ENCODE assay signal across 27 cellular contexts in the genomic region with DNA sequence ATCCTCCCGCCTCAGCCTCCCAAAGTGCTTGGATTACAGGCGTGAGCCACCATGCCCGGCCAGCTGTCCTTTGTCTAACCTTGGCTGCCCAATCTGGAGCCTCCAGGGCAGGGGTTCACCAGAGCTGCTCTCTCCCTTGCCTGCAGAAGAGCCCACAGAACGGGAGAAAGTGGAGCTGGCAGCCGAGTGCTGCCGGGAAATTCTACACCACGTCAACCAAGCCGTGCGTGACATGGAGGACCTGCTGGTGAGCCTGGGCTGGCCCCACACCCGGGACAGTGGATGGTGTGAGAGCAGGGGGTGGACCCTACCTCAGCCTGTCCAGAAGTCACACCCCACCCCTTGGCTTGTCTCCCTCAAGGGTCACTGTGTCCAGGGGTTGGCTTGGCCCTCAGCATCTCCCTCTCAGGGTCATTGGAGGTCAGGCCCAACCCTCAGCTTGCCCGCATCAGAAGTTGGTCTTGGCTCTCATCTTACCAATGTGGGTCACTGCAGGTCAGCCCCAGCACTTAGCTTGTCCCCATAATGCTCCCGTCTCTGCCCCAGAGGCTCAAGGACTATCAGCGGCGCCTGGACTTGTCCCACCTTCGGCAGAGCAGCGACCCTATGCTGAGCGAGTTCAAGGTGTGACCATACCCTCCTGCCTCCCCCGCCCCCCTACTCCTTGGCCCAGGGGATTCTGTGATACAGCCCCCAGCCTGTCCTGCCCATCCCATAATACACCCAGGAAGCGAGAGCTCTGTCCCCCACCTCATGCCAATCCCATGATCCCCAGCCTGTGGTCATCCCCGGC. TPM values are rescaled to one million over a fixed set of nuclear protein-coding genes. Genes with fewer than 3 reads are reported as not detected.
DNase-seq lines count a peak whose midpoint lies in the region; ATAC-seq and TF ChIP-seq lines count a peak whose summit lies in the region.
"Had no signal": no experiment of that assay in that cellular context is flagged by ENCODE, and none has a peak within 500 bp of the region (broad histone marks: within the 10 kb centered on the region; RNA-seq: fewer than 3 reads in every experiment).

No MANE protein-coding gene starts in this region.

- H2BK5ac ChIP-seq in mesenchymal stem cell (ENCODE audit: low read depth, low read length, poor library complexity, severe bottlenecking) = no peak overlapping the region

- no peak for DNase-seq in activated naive CD4-positive, alpha-beta T cell treated with anti-CD3 and anti-CD28 coated beads for 36 hours
- DNase-seq in activated naive CD4-positive, alpha-beta T cell treated with anti-CD3 and anti-CD28 coated beads, Interleukin-2, amount 50 U/mL, for 16 hours = no peak
- DNase-seq in DMS79 treated with DMSO at 0.1 percent for 48 hours (lab: John Stamatoyannopoulos, UW) (peak; percentile 59), mucosa of descending colon (peak in 2 of 3 donors; percentile 45 to 55), transverse colon (no peak), mesenchymal stem cell (no peak), NAMALWA (ENCODE audit: low spot score) (no peak), AG08395 (ENCODE audit: low spot score) (no peak)
- DNase-seq: activated CD4-positive, alpha-beta T cell treated with anti-CD3 and anti-CD28 coated beads, Interleukin-2, amount 50 U/mL, for 1 hour; cerebellar nuclear complex; islet precursor cell; Kasumi-1; NCI-H1436 treated with DMSO at 0.1 percent for 48 hours; NCI-H2171; NCI-H526; right lobe of liver; stimulated activated CD4-positive, alpha-beta T cell treated with anti-CD3 and anti-CD28 coated beads, Interleukin-4, amount 100 ng/mL, for 1 hour; SW 1271; T-helper 9 cell had no signal

- H3K36me3 Mint-ChIP-seq in activated naive CD4-positive, alpha-beta T cell treated with anti-CD3 and anti-CD28 coated beads for 36 hours (ENCODE audit: low read depth) = peaks cover 45% of the 10 kb centered on the region

- CTCF ChIA-PET in activated naive CD4-positive, alpha-beta T cell treated with anti-CD3 and anti-CD28 coated beads for 36 hours (lab: Charles Lee) = no interaction called here

- H3K27me3 ChIP-seq in transverse colon (no peaks in the 10 kb centered on the region), mesenchymal stem cell (ENCODE audit: control insufficient read depth in 1 of 2, insufficient read depth in 1 of 2, low read length in 2 of 2) (no peaks in the 10 kb centered on the region)
- H3K27me3 ChIP-seq: body of pancreas, right lobe of liver had no signal

- TF ChIP-seq EP300 in transverse colon (IDR thresholded peaks at IDR 0.05; ENCODE audit: low read depth) = no peak

- H3K4ac ChIP-seq in mesenchymal stem cell (ENCODE audit: low read depth in 1 of 2, low read length in 2 of 2) = no peak overlapping the region

- H4K91ac ChIP-seq in mesenchymal stem cell (ENCODE audit: low read length) = no peak overlapping the region

- H3K4me3 ChIP-seq in mucosa of descending colon (no peak overlapping the region), transverse colon (no peak overlapping the region), mesenchymal stem cell (ENCODE audit: insufficient read depth in 1 of 2, low read depth in 1 of 2, low read length in 2 of 2) (no peak overlapping the region)
- H3K4me3 ChIP-seq: body of pancreas, right lobe of liver had no signal

- no peak overlapping the region for H2AFZ ChIP-seq in mesenchymal stem cell (ENCODE audit: low read depth, low read length)

- 92% methylated on average over 14 of the region's 20 CpGs; no CpG with 5 or more reads in 1 of the 2 donors for WGBS in transverse colon (ENCODE audit: low coverage in 1 of 2), 2 donors
- WGBS in mesenchymal stem cell = 95% methylated on average over 17 of the region's 20 CpGs

- H3K14ac ChIP-seq in mesenchymal stem cell (ENCODE audit: low read length in 2 of 2) = no peak overlapping the region

- H3K27me3 Mint-ChIP-seq in activated naive CD4-positive, alpha-beta T cell treated with anti-CD3 and anti-CD28 coated beads for 36 hours (ENCODE audit: low read depth) = no peaks in the 10 kb centered on the region
- H3K27me3 Mint-ChIP-seq: activated T-helper 17 cell treated with anti-CD3 and anti-CD28 coated beads, Interleukin-2, amount 50 U/mL, for 72 hours had no signal

- H3K4me2 ChIP-seq in mesenchymal stem cell (ENCODE audit: low read length, poor library complexity, severe bottlenecking) = no peak overlapping the region

- no peak overlapping the region for H2AK5ac ChIP-seq in mesenchymal stem cell (ENCODE audit: low read length, severe bottlenecking)

- H3K18ac ChIP-seq in mesenchymal stem cell (ENCODE audit: low read depth in 1 of 2, low read length in 2 of 2) = no peak overlapping the region

- no peak for TF ChIP-seq CTCF in mucosa of descending colon (IDR thresholded peaks at IDR 0.05)
- TF ChIP-seq CTCF in transverse colon (IDR thresholded peaks at IDR 0.05) = no peak

- no peak overlapping the region for H4K8ac ChIP-seq in mesenchymal stem cell (ENCODE audit: low read length)

- no peak overlapping the region for H3K4me3 Mint-ChIP-seq in activated naive CD4-positive, alpha-beta T cell treated with anti-CD3 and anti-CD28 coated beads for 36 hours
- H3K4me3 Mint-ChIP-seq: activated T-helper 17 cell treated with anti-CD3 and anti-CD28 coated beads, Interleukin-2, amount 50 U/mL, for 72 hours; CD14-positive monocyte; neural crest cell; WTC11 had no signal

- no peaks in the 10 kb centered on the region for H3K9me3 ChIP-seq in mucosa of descending colon
- H3K9me3 ChIP-seq in transverse colon = no peaks in the 10 kb centered on the region
- H3K9me3 ChIP-seq in mesenchymal stem cell (ENCODE audit: control insufficient read depth, low read length) = no peaks in the 10 kb centered on the region
- H3K9me3 ChIP-seq: body of pancreas, right lobe of liver had no signal

- H3K4me1 Mint-ChIP-seq in activated naive CD4-positive, alpha-beta T cell treated with anti-CD3 and anti-CD28 coated beads for 36 hours (ENCODE audit: low read depth) = peaks cover 29% of the 10 kb centered on the region
- H3K4me1 Mint-ChIP-seq: WTC11 had no signal

- no peak for ATAC-seq in mucosa of descending colon
- ATAC-seq: activated T-helper 17 cell treated with anti-CD3 and anti-CD28 coated beads, Interleukin-2, amount 50 U/mL, for 72 hours; WTC11 had no signal

- peak overlapping the region; percentile 31 for H3K27ac Mint-ChIP-seq in activated naive CD4-positive, alpha-beta T cell treated with anti-CD3 and anti-CD28 coated beads for 36 hours
- H3K27ac Mint-ChIP-seq: activated T-helper 17 cell treated with anti-CD3 and anti-CD28 coated beads, Interleukin-2, amount 50 U/mL, for 72 hours; WTC11 had no signal

- in situ Hi-C loops in transverse colon (cut with MboI; ENCODE audit: low pct_ligation_motif_present in 1 of 4, low pct_unique_long_range_greater_than_20kb in 1 of 4, low sequenced_read_pairs in 3 of 4) = no loop called here

- no peaks in the 10 kb centered on the region for H3K9me3 Mint-ChIP-seq in activated naive CD4-positive, alpha-beta T cell treated with anti-CD3 and anti-CD28 coated beads for 36 hours
- H3K9me3 Mint-ChIP-seq: activated T-helper 17 cell treated with anti-CD3 and anti-CD28 coated beads, Interleukin-2, amount 50 U/mL, for 72 hours; neural crest cell; WTC11 had no signal

- H2BK12ac ChIP-seq in mesenchymal stem cell (ENCODE audit: low read length in 2 of 2) = no peak overlapping the region

- no peak overlapping the region for H3K9ac ChIP-seq in mesenchymal stem cell (ENCODE audit: low read length)

- intact Hi-C loops in activated naive CD4-positive, alpha-beta T cell treated with anti-CD3 and anti-CD28 coated beads for 36 hours (cut with micrococcal nuclease) = no loop called here
- intact Hi-C loops in mucosa of descending colon (cut with DNase I, micrococcal nuclease) (no loop called here), transverse colon (cut with DNase I; ENCODE audit: low total_unique reads) (no loop called here)

- no peak overlapping the region for H3K23ac ChIP-seq in mesenchymal stem cell (ENCODE audit: low read length in 2 of 2)

- H3K27ac ChIP-seq in transverse colon (peak overlapping the region; percentile 81 to 91 (median 87)), mesenchymal stem cell (ENCODE audit: low read length, poor library complexity, severe bottlenecking) (no peak overlapping the region)
- H3K27ac ChIP-seq: body of pancreas, right lobe of liver had no signal

- TF ChIP-seq POLR2A in transverse colon (IDR thresholded peaks at IDR 0.05) = no peak

- H3K36me3 ChIP-seq in mucosa of descending colon (ENCODE audit: low read depth) = no peaks in the 10 kb centered on the region
- H3K36me3 ChIP-seq in transverse colon = peaks cover 0 to 60% (median 26%) of the 10 kb centered on the region in 4 donors
- H3K36me3 ChIP-seq in mesenchymal stem cell (ENCODE audit: control insufficient read depth in 1 of 2, insufficient read depth in 2 of 2, low read depth in 1 of 2, low read length in 2 of 2) = peaks cover 80 to 83% of the 10 kb centered on the region in 2 experiments

- peaks cover 16% of the 10 kb centered on the region for H3K4me1 ChIP-seq in mucosa of descending colon (ENCODE audit: low read depth)
- peaks cover 0 to 21% (median 16%) of the 10 kb centered on the region in 4 donors for H3K4me1 ChIP-seq in transverse colon
- peaks cover 2% of the 10 kb centered on the region for H3K4me1 ChIP-seq in mesenchymal stem cell (ENCODE audit: control insufficient read depth, insufficient read depth, low read depth, low read length)

- H2BK15ac ChIP-seq in mesenchymal stem cell (ENCODE audit: low read depth, poor library complexity, severe bottlenecking) = no peak overlapping the region

- H2BK120ac ChIP-seq in mesenchymal stem cell (ENCODE audit: low read depth, low read length) = no peak overlapping the region

- H3K79me1 ChIP-seq in mesenchymal stem cell (replicated peaks; ENCODE audit: low read length, poor library complexity, severe bottlenecking) = peaks cover 6% of the 10 kb centered on the region

RNA-seq across cellular contexts. Expression of a gene that starts 20.4 kb away (rescaled TPM):
- total RNA-seq in activated naive CD4-positive, alpha-beta T cell treated with anti-CD3 and anti-CD28 coated beads for 36 hours = 100 to 1,000 TPM; 246 to 260 TPM
- total RNA-seq in mucosa of descending colon = 100 to 1,000 TPM in 1 of 3 donors, 10 to 100 TPM in 2; 84.9 to 125 (median 92.3) TPM
- 100 to 1,000 TPM in 2 of 4 donors, 10 to 100 TPM in 2; 64.3 to 215 (median 113) TPM for total RNA-seq in transverse colon
- polyA plus RNA-seq in mesenchymal stem cell (2013, experiment 1 of 2) = 69.1 TPM
- 65.8 TPM for polyA plus RNA-seq in mesenchymal stem cell (2013, experiment 2 of 2)

RNA-seq across cellular contexts. Expression of a gene that starts 24.9 kb away (rescaled TPM):
- 1 to 10 TPM in 1 of 2 experiments, under 1 TPM in 1; 0.99 to 1.3 TPM for total RNA-seq in activated naive CD4-positive, alpha-beta T cell treated with anti-CD3 and anti-CD28 coated beads for 36 hours
- total RNA-seq in mucosa of descending colon (1 to 10 TPM in 1 of 3 donors, under 1 TPM in 2; 0.70 to 1.1 (median 0.98) TPM), transverse colon (1 to 10 TPM in 2 of 4 donors, under 1 TPM in 2; 0.27 to 1.9 (median 0.95) TPM)
- 0.06 TPM for polyA plus RNA-seq in mesenchymal stem cell (2013, experiment 1 of 2)
- polyA plus RNA-seq in mesenchymal stem cell (2013, experiment 2 of 2) = 0.05 TPM
- total RNA-seq: body of pancreas, H4, HepG2, liver, right lobe of liver had no signal
- polyA plus RNA-seq: CD14-positive monocyte, HepG2, liver had no signal

RNA-seq across cellular contexts. Expression of a gene that starts 26.3 kb away (rescaled TPM):
- 1 to 10 TPM; 2.5 to 2.7 TPM for total RNA-seq in activated naive CD4-positive, alpha-beta T cell treated with anti-CD3 and anti-CD28 coated beads for 36 hours
- total RNA-seq in mucosa of descending colon (1 to 10 TPM; 2.7 to 7.3 (median 3.9) TPM), transverse colon (10 to 100 TPM in 1 of 4 donors, 1 to 10 TPM in 2, not detected in 1; 2.3 to 33.0 (median 8.2) TPM)
- 0.28 TPM for polyA plus RNA-seq in mesenchymal stem cell (2013, experiment 1 of 2)
- 0.32 TPM for polyA plus RNA-seq in mesenchymal stem cell (2013, experiment 2 of 2)
- total RNA-seq: body of pancreas, H4 had no signal

RNA-seq across cellular contexts. Expression of a gene that starts 43.3 kb away (rescaled TPM):
- total RNA-seq in activated naive CD4-positive, alpha-beta T cell treated with anti-CD3 and anti-CD28 coated beads for 36 hours = 1,000 to 10,000 TPM; 4,092 to 4,109 TPM
- total RNA-seq in mucosa of descending colon (1,000 to 10,000 TPM; 1,251 to 1,696 (median 1,572) TPM), transverse colon (1,000 to 10,000 TPM in 2 of 4 donors, 100 to 1,000 TPM in 2; 595 to 1,336 (median 1,016) TPM)
- polyA plus RNA-seq in mesenchymal stem cell (2013, experiment 1 of 2) = 2,789 TPM
- 2,879 TPM for polyA plus RNA-seq in mesenchymal stem cell (2013, experiment 2 of 2)

RNA-seq across cellular contexts. Expression of a gene that starts 55.8 kb away (rescaled TPM):
- total RNA-seq in activated naive CD4-positive, alpha-beta T cell treated with anti-CD3 and anti-CD28 coated beads for 36 hours = 10 to 100 TPM; 32.8 TPM
- total RNA-seq in mucosa of descending colon = 100 to 1,000 TPM; 150 to 160 (median 152) TPM
- 100 to 1,000 TPM in 3 of 4 donors, 10 to 100 TPM in 1; 75.6 to 235 (median 165) TPM for total RNA-seq in transverse colon
- 292 TPM for polyA plus RNA-seq in mesenchymal stem cell (2013, experiment 1 of 2)
- 293 TPM for polyA plus RNA-seq in mesenchymal stem cell (2013, experiment 2 of 2)

Comparison
In these comparisons a context has a peak if more than half of its experiments do, and no peak if none do; other contexts are left out.
1. DNase-seq: peak in DMS79 treated with DMSO at 0.1 percent for 48 hours (single experiment) and mucosa of descending colon (2 of 3); none in activated naive CD4-positive, alpha-beta T cell treated with anti-CD3 and anti-CD28 coated beads for 36 hours (single experiment), activated naive CD4-positive, alpha-beta T cell treated with anti-CD3 and anti-CD28 coated beads, Interleukin-2, amount 50 U/mL, for 16 hours (single experiment), transverse colon (single experiment), mesenchymal stem cell (single experiment), NAMALWA (single experiment) and AG08395 (single experiment).